In the genomic region with DNA sequence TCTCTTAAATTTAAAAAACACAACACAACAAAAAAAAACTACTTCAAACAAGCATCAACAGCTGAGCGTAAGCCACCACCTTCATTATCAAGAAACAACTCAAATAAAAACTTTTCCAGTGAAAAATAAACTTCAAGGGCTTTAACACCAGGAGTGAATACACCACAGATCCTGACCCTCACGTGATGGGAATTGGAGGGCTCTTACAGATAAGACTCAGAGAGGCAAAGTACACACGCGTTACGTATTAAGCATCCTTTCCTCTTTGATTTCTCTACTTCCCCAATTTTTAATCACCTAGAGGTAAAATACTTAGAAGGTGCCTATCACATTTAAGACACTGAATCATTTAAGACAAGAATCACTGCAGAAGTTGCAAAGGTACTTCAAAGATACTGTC, we compare ENCODE assay signal across 9 cellular contexts. TPM values are rescaled to one million over a fixed set of nuclear protein-coding genes. Genes with fewer than 3 reads are reported as not detected.
A peak's percentile ranks its signal among the peaks of the same experiment; 100 is the strongest.
DNase-seq lines count a peak whose midpoint lies in the region; ATAC-seq and TF ChIP-seq lines count a peak whose summit lies in the region.
"Had no signal": no experiment of that assay in that cellular context is flagged by ENCODE, and none has a peak within 500 bp of the region (broad histone marks: within the 10 kb centered on the region; RNA-seq: fewer than 3 reads in every experiment).

No MANE protein-coding gene starts in this region.

- ATAC-seq in naive B cell (ENCODE audit: low read depth in 2 of 2), result peak; percentile 30 to 64

- H3K4me3 Mint-ChIP-seq in naive B cell, result peak overlapping the region; percentile 77 to 92 (median 87)

- H3K9me3 ChIP-seq in MG63 (no peaks in the 10 kb centered on the region), ectodermal cell (ENCODE audit: control insufficient read depth, low read length) (no peaks in the 10 kb centered on the region)

- peak overlapping the region; percentile 65 for H3K27ac ChIP-seq in ectodermal cell (ENCODE audit: insufficient read depth, low read depth, low read length, poor library complexity, severe bottlenecking)

- TF ChIP-seq CTCF in AG09309 (IDR thresholded peaks at IDR 0.05; ENCODE audit: control insufficient read depth, insufficient read depth, low read depth, low read length, missing control alignments), result no peak

- H3K4me3 ChIP-seq in AG09309 (ENCODE audit: control insufficient read depth, low read depth, low read length), result peak overlapping the region; percentile 85
- H3K4me3 ChIP-seq in MG63, result peak overlapping the region; percentile 70
- peak overlapping the region; percentile 9 for H3K4me3 ChIP-seq in ectodermal cell (ENCODE audit: insufficient read depth, low read depth, low read length)

- H3K36me3 ChIP-seq in MG63, result peaks cover 30% of the 10 kb centered on the region
- no peaks in the 10 kb centered on the region for H3K36me3 ChIP-seq in ectodermal cell (ENCODE audit: control insufficient read depth, insufficient read depth, low read length)

- peaks cover 12 to 24% (median 16%) of the 10 kb centered on the region in 3 donors for H3K4me1 Mint-ChIP-seq in naive B cell

- H3K4me1 ChIP-seq in ectodermal cell (ENCODE audit: control insufficient read depth, insufficient read depth, low read length), result no peaks in the 10 kb centered on the region

- no peaks in the 10 kb centered on the region for H3K9me3 Mint-ChIP-seq in naive B cell

- WGBS in ectodermal cell, 2 experiments, result 64 to 73% methylated on average over 5 of the region's 5 CpGs

- H3K36me3 Mint-ChIP-seq in naive B cell, result no peaks in the 10 kb centered on the region

- DNase-seq in AG09309 (ENCODE audit: low read depth) (no peak), MG63 (no peak), naive B cell (no peak), SHP77 (lab: John Stamatoyannopoulos, UW) (no peak), GOT3 (lab: John Stamatoyannopoulos, UW) (no peak), NCI-H2107 treated with DMSO at 0.1 percent for 48 hours (lab: John Stamatoyannopoulos, UW; ENCODE audit: unreplicated experiment) (no peak), ureter (ENCODE audit: low spot score) (no peak)
- DNase-seq: effector memory CD4-positive, alpha-beta T cell had no signal

- no peaks in the 10 kb centered on the region for H3K27me3 ChIP-seq in MG63
- no peaks in the 10 kb centered on the region for H3K27me3 ChIP-seq in ectodermal cell (ENCODE audit: control insufficient read depth, insufficient read depth, low read length, poor library complexity, severe bottlenecking)

- H3K27ac Mint-ChIP-seq in naive B cell, result peak overlapping the region in 5 of 6 donors; percentile 26 to 93 (median 64)

- H3K27me3 Mint-ChIP-seq in naive B cell, result peaks cover 38 to 62% (median 56%) of the 10 kb centered on the region in 3 donors

RNA-seq across cellular contexts. Expression of a gene that starts 0.6 kb away (rescaled TPM):
- total RNA-seq in MG63 (2014; rRNA removed; shearing (Covaris generic); ENCODE audit: low replicate concordance), result 16.4 and 19.2 TPM in 2 replicates
- polyA plus RNA-seq in ectodermal cell (2013, experiment 1 of 4), result 1.3 TPM
- 2.0 TPM for polyA plus RNA-seq in ectodermal cell (2013, experiment 2 of 4)
- 1.4 TPM for polyA plus RNA-seq in ectodermal cell (2013, experiment 3 of 4)
- 1.4 TPM for polyA plus RNA-seq in ectodermal cell (2013, experiment 4 of 4)
- polyA plus RNA-seq in naive B cell (ENCODE audit: low read depth in 6 of 6), result under 1 TPM in 1 of 6 donors, not detected in 5; 0.61 TPM
- total RNA-seq in ureter, result 50.1 TPM

Comparison
In these comparisons a context has a peak if more than half of its experiments do, and no peak if none do; other contexts are left out.
1. H3K4me3 ChIP-seq: peak in every context shown above with its lines; median percentile 85 in AG09309; 70 in MG63; 9 in ectodermal cell.